ENCODE assay signal across 15 cellular contexts in the genomic region with DNA sequence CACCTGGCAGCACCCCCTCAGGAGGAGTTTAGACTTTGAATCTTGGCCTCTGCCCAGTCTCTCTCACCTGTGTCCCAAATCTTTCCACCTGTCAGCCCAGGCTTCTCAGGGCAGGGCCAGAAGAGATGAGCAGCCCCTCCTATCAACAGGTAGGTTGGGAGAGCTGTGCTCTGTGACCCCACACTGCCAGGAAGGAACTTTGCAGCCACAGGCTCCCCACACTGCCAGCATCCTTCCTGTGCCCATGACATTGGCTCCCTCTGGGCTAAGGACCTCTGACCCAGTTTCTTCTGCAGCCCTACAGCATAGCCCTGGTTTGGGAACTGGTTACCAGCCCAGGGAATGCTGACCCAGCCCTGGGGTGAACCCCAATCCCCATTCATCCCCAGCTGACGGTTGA.
"Had no signal": no experiment of that assay in that cellular context is flagged by ENCODE, and none has a peak within 500 bp of the region (broad histone marks: within the 10 kb centered on the region; RNA-seq: fewer than 3 reads in every experiment).

No MANE protein-coding gene starts in this region.

- H3K4me3 Mint-ChIP-seq: activated CD8-positive, alpha-beta memory T cell treated with anti-CD3 and anti-CD28 coated beads, Interleukin-2, amount 10 ng/mL, durations not matched to agents 7 days and 5 days; dendritic cell treated with granulocyte-macrophage colony-stimulating factor and Interleukin-4, amounts not matched to agents 40 ng/mL and 50 ng/mL, for 4 days; neural progenitor cell; stimulated activated memory B cell treated with anti-CD40 and anti-IgM and Interleukin-4, amounts not matched to agents 10 μg/mL and 1 μg/mL and 100 μg/mL, for 72 hours; type B pancreatic cell had no signal

- H3K4me2 ChIP-seq: neural progenitor cell had no signal

- H3K9ac ChIP-seq: neural progenitor cell had no signal

- H3K27me3 ChIP-seq: neural progenitor cell, ovary, right lobe of liver, testis had no signal

- FAIRE-seq: small intestine had no signal

- H3K27ac ChIP-seq: esophagus squamous epithelium, lower lobe of right lung, neural progenitor cell, ovary, right lobe of liver, SK-N-MC, testis had no signal

- DNase-seq: effector CD8-positive, alpha-beta T cell; esophagus squamous epithelium; lower lobe of right lung; ovary; small intestine; stimulated activated CD4-positive, alpha-beta T cell treated with anti-CD3 and anti-CD28 coated beads, Interleukin-4, amount 100 ng/mL, for 24 hours; T1000; testis had no signal

- H3K9me3 ChIP-seq: esophagus squamous epithelium, lower lobe of right lung, ovary, right lobe of liver, testis had no signal

- H2AFZ ChIP-seq: neural progenitor cell had no signal

- H3K27ac Mint-ChIP-seq: dendritic cell treated with granulocyte-macrophage colony-stimulating factor and Interleukin-4, amounts not matched to agents 40 ng/mL and 50 ng/mL, for 4 days; type B pancreatic cell had no signal

- H3K36me3 ChIP-seq: esophagus squamous epithelium, lower lobe of right lung, neural progenitor cell, ovary, right lobe of liver had no signal

- H3K36me3 Mint-ChIP-seq: type B pancreatic cell had no signal

- H3K4me3 ChIP-seq: esophagus squamous epithelium, lower lobe of right lung, neural progenitor cell, ovary, right lobe of liver, SK-N-MC, testis had no signal

- H3K4me1 ChIP-seq: lower lobe of right lung, right lobe of liver had no signal
